In the genomic region with DNA sequence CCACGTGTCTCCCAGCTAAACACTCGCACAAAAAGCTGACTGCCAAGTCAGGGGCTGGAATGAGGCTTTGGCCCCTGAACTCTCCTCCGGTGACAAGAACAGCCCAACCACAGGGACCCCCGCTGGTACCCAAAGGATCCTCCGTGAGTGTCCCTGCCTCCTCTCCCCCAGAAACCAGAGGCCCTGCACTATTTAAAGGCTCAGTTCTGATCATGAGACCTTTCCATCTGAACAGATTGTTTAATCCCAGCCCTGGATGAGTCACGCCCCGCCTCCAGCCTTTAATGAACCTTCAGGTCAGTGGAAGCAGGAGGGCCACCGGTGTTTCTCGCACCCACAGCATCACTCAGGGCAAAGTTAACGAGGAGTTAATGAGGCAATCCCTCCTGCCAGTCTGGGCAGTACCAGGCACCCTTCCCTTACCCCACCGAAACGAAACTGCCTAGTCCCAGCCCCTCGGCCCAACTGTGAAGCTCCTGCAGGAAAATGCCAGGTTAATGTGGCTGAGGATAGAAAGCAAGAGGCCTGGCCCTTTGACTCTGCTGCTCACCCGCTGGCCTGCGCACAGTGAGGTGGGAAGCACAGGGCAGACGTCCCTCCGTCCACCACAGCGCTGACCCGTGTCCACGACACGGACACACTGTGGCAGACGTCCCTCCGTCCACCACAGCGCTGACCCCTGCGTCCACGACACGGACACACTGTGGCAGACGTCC, we compare ENCODE assay signal across 11 cellular contexts. TPM values are rescaled to one million over a fixed set of nuclear protein-coding genes. Genes with fewer than 3 reads are reported as not detected.
DNase-seq lines count a peak whose midpoint lies in the region; ATAC-seq, FAIRE-seq and TF ChIP-seq lines count a peak whose summit lies in the region.
"Had no signal": no experiment of that assay in that cellular context is flagged by ENCODE, and none has a peak within 500 bp of the region (broad histone marks: within the 10 kb centered on the region; RNA-seq: fewer than 3 reads in every experiment).

No MANE protein-coding gene starts in this region.

- no peak for TF ChIP-seq CTCF in HFFc6 (IDR thresholded peaks at IDR 0.05)

- H3K4me1 Mint-ChIP-seq in HFFc6 (ENCODE audit: low read depth), result peaks cover 11% of the 10 kb centered on the region
- no peaks in the 10 kb centered on the region for H3K4me1 Mint-ChIP-seq in activated CD4-positive, alpha-beta memory T cell treated with anti-CD3 and anti-CD28 coated beads, Interleukin-2, amount 10 ng/mL, durations not matched to agents 7 days and 5 days

- DNase-seq in HFFc6 (peak; percentile 52), caudate nucleus (lab: John Stamatoyannopoulos, UW) (peak in 28 of 61 donors; percentile 11 to 74 (median 44)), stromal cell of bone marrow (ENCODE audit: low read depth) (peak; percentile 65), NK-92 (lab: John Stamatoyannopoulos, UW; ENCODE audit: unreplicated experiment) (no peak), NCI-H2081 (lab: John Stamatoyannopoulos, UW) (no peak)
- no peak for DNase-seq in activated CD4-positive, alpha-beta memory T cell treated with anti-CD3 and anti-CD28 coated beads, Interleukin-2, amount 10 ng/mL, durations not matched to agents 7 days and 5 days
- DNase-seq: activated CD4-positive, alpha-beta T cell treated with anti-CD3 and anti-CD28 coated beads for 1 hour; DMS79; stimulated activated naive CD8-positive, alpha-beta T cell treated with anti-CD3 and anti-CD28 coated beads, Interleukin-15, amount 100 ng/mL, for 72 hours had no signal

- H3K27ac Mint-ChIP-seq in HFFc6, result peak overlapping the region; percentile 66
- no peak overlapping the region for H3K27ac Mint-ChIP-seq in activated CD4-positive, alpha-beta memory T cell treated with anti-CD3 and anti-CD28 coated beads, Interleukin-2, amount 10 ng/mL, durations not matched to agents 7 days and 5 days
- H3K27ac Mint-ChIP-seq: stimulated activated naive CD8-positive, alpha-beta T cell treated with anti-CD3 and anti-CD28 coated beads, Interleukin-15, amount 100 ng/mL, for 72 hours had no signal

- H3K9me3 Mint-ChIP-seq in HFFc6, result no peaks in the 10 kb centered on the region
- H3K9me3 Mint-ChIP-seq in activated CD4-positive, alpha-beta memory T cell treated with anti-CD3 and anti-CD28 coated beads, Interleukin-2, amount 10 ng/mL, durations not matched to agents 7 days and 5 days, result no peaks in the 10 kb centered on the region
- H3K9me3 Mint-ChIP-seq: stimulated activated naive CD8-positive, alpha-beta T cell treated with anti-CD3 and anti-CD28 coated beads, Interleukin-15, amount 100 ng/mL, for 72 hours had no signal

- no peak for ATAC-seq in GM18858 (IDR thresholded peaks at IDR 0.05; ENCODE audit: unreplicated experiment)
- ATAC-seq: stimulated activated naive CD8-positive, alpha-beta T cell treated with anti-CD3 and anti-CD28 coated beads, Interleukin-15, amount 100 ng/mL, for 72 hours had no signal

- H3K27ac ChIP-seq in caudate nucleus (ENCODE audit: low read depth, low read length), result peak overlapping the region; percentile 71

- POLR2A ChIA-PET in activated CD4-positive, alpha-beta memory T cell treated with anti-CD3 and anti-CD28 coated beads, Interleukin-2, amount 10 ng/mL, durations not matched to agents 7 days and 5 days (lab: Charles Lee), result no interaction called here

- H3K4me3 Mint-ChIP-seq in HFFc6, result peak overlapping the region; percentile 13; the same call in 1 of the 2 replicates
- H3K4me3 Mint-ChIP-seq in activated CD4-positive, alpha-beta memory T cell treated with anti-CD3 and anti-CD28 coated beads, Interleukin-2, amount 10 ng/mL, durations not matched to agents 7 days and 5 days, result no peak overlapping the region
- H3K4me3 Mint-ChIP-seq: stimulated activated naive CD8-positive, alpha-beta T cell treated with anti-CD3 and anti-CD28 coated beads, Interleukin-15, amount 100 ng/mL, for 72 hours had no signal

- 0 out of 2 replicates have a peak, but pooled peaks cover 7% of the 10 kb centered on the region for H3K36me3 Mint-ChIP-seq in HFFc6 (ENCODE audit: low read depth)
- H3K36me3 Mint-ChIP-seq in activated CD4-positive, alpha-beta memory T cell treated with anti-CD3 and anti-CD28 coated beads, Interleukin-2, amount 10 ng/mL, durations not matched to agents 7 days and 5 days (ENCODE audit: low read depth), result no peaks in the 10 kb centered on the region

- no peaks in the 10 kb centered on the region for H3K27me3 Mint-ChIP-seq in HFFc6 (ENCODE audit: insufficient read depth)
- H3K27me3 Mint-ChIP-seq in activated CD4-positive, alpha-beta memory T cell treated with anti-CD3 and anti-CD28 coated beads, Interleukin-2, amount 10 ng/mL, durations not matched to agents 7 days and 5 days, result no peaks in the 10 kb centered on the region
- H3K27me3 Mint-ChIP-seq: stimulated activated naive CD8-positive, alpha-beta T cell treated with anti-CD3 and anti-CD28 coated beads, Interleukin-15, amount 100 ng/mL, for 72 hours had no signal

- FAIRE-seq in islet of Langerhans (lab: Jason Lieb, UNC), result peak; percentile 49

- CTCF ChIA-PET in activated CD4-positive, alpha-beta memory T cell treated with anti-CD3 and anti-CD28 coated beads, Interleukin-2, amount 10 ng/mL, durations not matched to agents 7 days and 5 days (lab: Charles Lee), result no interaction called here

RNA-seq across cellular contexts. Expression of a gene that starts 32.4 kb away (rescaled TPM):
- 10 to 100 TPM; 16.8 to 21.5 (median 18.2) TPM for total RNA-seq in HFFc6 (2021; fragmentation: NEBNext Ultra II Directional; extraction: Animal tissue kit (Norgen Biotek cat#: 25700))
- 1 to 10 TPM; 8.1 to 8.2 TPM for total RNA-seq in activated CD4-positive, alpha-beta memory T cell treated with anti-CD3 and anti-CD28 coated beads, Interleukin-2, amount 10 ng/mL, durations not matched to agents 7 days and 5 days

RNA-seq across cellular contexts. Expression of a gene that starts 49.8 kb away (rescaled TPM):
- total RNA-seq in HFFc6 (2021; fragmentation: NEBNext Ultra II Directional; extraction: Animal tissue kit (Norgen Biotek cat#: 25700)), result 10 to 100 TPM; 81.7 to 93.8 (median 92.2) TPM
- under 1 TPM; 0.23 to 0.30 TPM for total RNA-seq in activated CD4-positive, alpha-beta memory T cell treated with anti-CD3 and anti-CD28 coated beads, Interleukin-2, amount 10 ng/mL, durations not matched to agents 7 days and 5 days

Comparison
In these comparisons a context has a peak if more than half of its experiments do, and no peak if none do; other contexts are left out.
1. DNase-seq: peak in HFFc6 (single experiment) and stromal cell of bone marrow (single experiment); none in NK-92 (single experiment), NCI-H2081 (0 of 2) and activated CD4-positive, alpha-beta memory T cell treated with anti-CD3 and anti-CD28 coated beads, Interleukin-2, amount 10 ng/mL, durations not matched to agents 7 days and 5 days (single experiment).
2. RNA of a gene that starts 49.8 kb away (total RNA-seq): 81.7 to 93.8 TPM in HFFc6; 0.23 to 0.30 TPM in activated CD4-positive, alpha-beta memory T cell treated with anti-CD3 and anti-CD28 coated beads, Interleukin-2, amount 10 ng/mL, durations not matched to agents 7 days and 5 days; every median in the first group is over 10 times any median in the second.